In the genomic region with DNA sequence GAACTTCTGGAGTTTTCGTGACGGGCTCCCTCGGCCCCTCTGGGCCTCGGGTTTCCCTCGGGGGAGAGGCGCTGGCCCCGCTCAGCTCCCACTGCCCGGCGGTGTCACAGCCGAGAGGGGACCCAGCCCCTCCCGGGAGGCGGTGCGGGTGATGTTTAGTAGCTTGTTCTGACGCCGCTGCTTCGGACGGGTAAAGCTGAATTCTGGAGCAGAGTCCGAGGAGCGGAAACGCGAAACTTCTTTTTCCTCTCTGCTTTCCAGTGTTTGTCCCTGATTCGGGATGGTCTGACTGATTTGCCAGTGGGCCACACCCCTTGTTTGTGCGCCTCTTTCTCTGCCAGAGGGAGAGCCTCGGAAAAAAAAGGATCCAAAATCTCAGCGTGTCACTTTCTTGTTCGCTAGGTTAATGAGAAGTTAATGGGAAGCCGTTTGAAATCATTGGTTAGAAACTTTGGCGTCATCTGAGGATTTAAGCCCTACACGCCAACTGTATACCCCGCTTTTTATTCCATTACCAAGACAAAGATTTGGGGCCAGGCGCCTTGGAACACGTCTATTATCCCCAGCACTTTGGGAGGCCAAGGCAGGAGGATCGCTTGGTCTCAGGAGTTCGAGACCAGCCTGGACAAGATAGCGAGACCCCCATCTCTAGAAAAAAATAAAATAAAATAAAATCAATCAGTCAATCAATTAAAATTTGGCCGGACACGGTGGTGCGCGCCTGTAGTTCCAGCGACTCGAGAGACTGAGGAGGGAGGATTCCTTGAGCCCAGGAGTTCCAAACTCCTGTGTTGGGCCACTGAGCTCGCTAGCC, we compare ENCODE assay signal across 8 cellular contexts.
DNase-seq lines count a peak whose midpoint lies in the region; ATAC-seq and TF ChIP-seq lines count a peak whose summit lies in the region.

No MANE protein-coding gene starts in this region.

- H3K27ac ChIP-seq in SU-DHL-6 (ENCODE audit: low read depth, low read length): no peak overlapping the region

- CTCF ChIA-PET in AG04449 (lab: Yijun Ruan, JAX): interaction anchor here (0.9 to 2.3 kb wide), 4 partner anchors 11 to 150 kb away, joined by 3 to 9 read pairs (median 3); no protein-coding TSS in a partner anchor

- no peaks in the 10 kb centered on the region for H3K36me3 ChIP-seq in SU-DHL-6 (ENCODE audit: low read length)

- peaks cover 28% of the 10 kb centered on the region for H3F3A ChIP-seq in SU-DHL-6 (ENCODE audit: insufficient read depth)

- no peaks in the 10 kb centered on the region for H3K27me3 ChIP-seq in SU-DHL-6 (ENCODE audit: low read length)

- H2AFZ ChIP-seq in SU-DHL-6 (ENCODE audit: low read depth, low read length, severe bottlenecking): peak overlapping the region; percentile 96

- TF ChIP-seq CTCF in AG04449 (IDR thresholded peaks at IDR 0.05; ENCODE audit: insufficient read depth, low read length, missing control alignments) (no peak), SU-DHL-6 (IDR thresholded peaks at IDR 0.05; ENCODE audit: insufficient read depth, low read length, poor library complexity, severe bottlenecking) (no peak), choroid plexus epithelial cell (conservative IDR thresholded peaks at IDR 0.05; ENCODE audit: low read depth, low read length) (no peak)

- peak overlapping the region; percentile 99 for H3K4me3 ChIP-seq in AG04449 (ENCODE audit: low read depth, low read length)
- H3K4me3 ChIP-seq in SU-DHL-6 (ENCODE audit: insufficient read depth, low read length, poor library complexity, severe bottlenecking): peak overlapping the region; percentile 73
- peak overlapping the region; percentile 96 for H3K4me3 ChIP-seq in choroid plexus epithelial cell (ENCODE audit: low read depth, low read length)

- H3K9me2 ChIP-seq in SU-DHL-6 (replicated peaks; ENCODE audit: insufficient read depth, low read length): no peaks in the 10 kb centered on the region

- H3K9me3 ChIP-seq in SU-DHL-6 (ENCODE audit: insufficient read depth, low read length): no peaks in the 10 kb centered on the region

- no peaks in the 10 kb centered on the region; the same call in 1 of the 2 replicates for H3K79me2 ChIP-seq in SU-DHL-6 (ENCODE audit: insufficient read depth, low read length)

- ATAC-seq in GM18868 (IDR thresholded peaks at IDR 0.05; ENCODE audit: unreplicated experiment) (peak; percentile 10), HG03520 (IDR thresholded peaks at IDR 0.05; ENCODE audit: unreplicated experiment) (peak; percentile 9), GM19467 (IDR thresholded peaks at IDR 0.05; ENCODE audit: unreplicated experiment) (no peak)

- no peak for DNase-seq in AG04449 (ENCODE audit: low read depth, low spot score)
- peak; percentile 62 for DNase-seq in choroid plexus epithelial cell (ENCODE audit: low read depth)
- DNase-seq in kidney tubule cell (ENCODE audit: low spot score): peak; percentile 64
- DNase-seq in stimulated activated CD4-positive, alpha-beta T cell treated with anti-CD3 and anti-CD28 coated beads, Interleukin-4, amount 100 ng/mL, for 4 hours: peak; percentile 6 to 19

- POLR2A ChIA-PET in AG04449 (lab: Yijun Ruan, JAX): interaction anchor here (0.6 to 1.6 kb wide), 4 partner anchors 15 to 111 kb away, joined by 3 to 5 read pairs (median 4); a partner anchor contains a TSS

- peak overlapping the region; percentile 77 for H3K9ac ChIP-seq in SU-DHL-6 (ENCODE audit: low read length)

- H4K20me1 ChIP-seq in SU-DHL-6 (ENCODE audit: low read depth, low read length): no peaks in the 10 kb centered on the region

- peak overlapping the region; percentile 82 for H3K4me2 ChIP-seq in SU-DHL-6 (ENCODE audit: low read depth, low read length, poor library complexity, severe bottlenecking)
